Comparison of ENCODE assay signal across 22 cellular contexts in the genomic region with DNA sequence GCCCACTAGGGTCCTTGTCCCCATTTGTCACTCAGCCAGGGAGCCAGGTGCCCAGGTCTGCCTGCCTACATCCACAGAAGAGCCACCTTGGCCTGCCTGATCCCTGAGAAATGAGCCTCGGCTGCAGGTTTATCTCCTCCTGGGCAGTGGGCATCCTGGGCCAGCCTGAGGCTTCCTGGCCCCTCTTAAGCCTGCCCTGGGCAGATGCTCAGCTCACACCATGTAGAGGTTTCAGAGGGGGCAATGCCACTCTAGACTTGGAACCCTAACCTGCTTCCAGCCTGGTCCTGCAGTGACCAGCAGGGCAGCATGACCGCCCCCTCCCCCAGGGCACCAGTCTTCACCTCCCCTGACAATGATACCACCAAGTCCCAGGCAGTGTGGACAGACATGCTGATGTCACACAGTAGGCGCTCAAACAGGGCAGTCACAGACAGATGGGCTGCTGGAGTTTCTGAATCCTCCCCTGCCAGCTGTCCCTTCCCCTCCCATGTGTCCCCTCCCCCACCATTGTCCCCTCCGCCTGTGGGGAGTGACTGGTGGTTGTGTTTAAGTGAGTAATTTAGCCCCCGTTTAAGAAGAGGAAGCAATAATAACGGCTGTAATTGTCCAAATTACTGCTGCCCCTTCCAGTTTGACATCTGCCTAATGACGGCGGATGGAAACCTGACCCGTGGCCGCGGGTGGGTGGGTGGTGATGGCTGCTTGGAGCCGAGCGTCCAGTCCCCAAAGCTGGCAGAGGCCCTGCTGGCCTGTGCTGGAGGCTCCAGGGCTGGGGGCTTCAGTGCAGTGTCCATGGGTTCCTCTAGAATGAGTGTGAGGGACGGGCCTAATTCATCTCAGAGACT.
DNase-seq lines count a peak whose midpoint lies in the region; ATAC-seq, FAIRE-seq and TF ChIP-seq lines count a peak whose summit lies in the region.
"Had no signal": no experiment of that assay in that cellular context is flagged by ENCODE, and none has a peak within 500 bp of the region (broad histone marks: within the 10 kb centered on the region; RNA-seq: fewer than 3 reads in every experiment).

No MANE protein-coding gene starts in this region.

- H3K9me3 Mint-ChIP-seq in nephron progenitor cell: peaks cover 23% of the 10 kb centered on the region

- no peak overlapping the region for H3K27ac ChIP-seq in foreskin keratinocyte
- H3K27ac ChIP-seq: hepatocyte, PC-9, prostate gland had no signal

- peak; percentile 3 for DNase-seq in H54 (ENCODE audit: insufficient read length, low spot score)
- DNase-seq in NCI-H146 treated with DMSO at 0.1 percent for 48 hours (lab: John Stamatoyannopoulos, UW; ENCODE audit: unreplicated experiment): peak; percentile 84
- DNase-seq in NOMO-1 treated with dmso at 0.1 percent for 144 hours (lab: John Stamatoyannopoulos, UW; ENCODE audit: unreplicated experiment): peak; percentile 3
- DNase-seq in nephron progenitor cell: peak; percentile 47
- DNase-seq in GM10266 (ENCODE audit: extremely low spot score): no peak
- DNase-seq in foreskin keratinocyte: no peak
- DNase-seq in activated T-cell treated with anti-CD3 and anti-CD28 coated beads for 4 hours: no peak
- DNase-seq in AG08395 (ENCODE audit: low spot score): no peak
- DNase-seq: activated CD4-positive, alpha-beta T cell treated with anti-CD3 and anti-CD28 coated beads, Interleukin-2, amount 10 ng/mL, durations not matched to agents 7 days and 5 days; activated naive CD4-positive, alpha-beta T cell; anterior cingulate cortex; Caco-2; KG1; naive thymus-derived CD8-positive, alpha-beta T cell; NCI-H1048; NCI-H446 treated with DMSO at 0.1 percent for 48 hours; PC-9; stimulated activated CD8-positive, alpha-beta memory T cell treated with anti-CD3 and anti-CD28 coated beads, Interleukin-4, amount 100 ng/mL, for 48 hours had no signal

- no peak for ATAC-seq in foreskin keratinocyte
- ATAC-seq: naive thymus-derived CD8-positive, alpha-beta T cell had no signal

- H3K27me3 Mint-ChIP-seq in nephron progenitor cell (ENCODE audit: low read depth, poor library complexity): no peaks in the 10 kb centered on the region

- H3K27ac Mint-ChIP-seq in nephron progenitor cell: peak overlapping the region; percentile 68
- H3K27ac Mint-ChIP-seq: activated CD4-positive, alpha-beta T cell treated with anti-CD3 and anti-CD28 coated beads, Interleukin-2, amount 10 ng/mL, durations not matched to agents 7 days and 5 days; memory B cell; naive thymus-derived CD8-positive, alpha-beta T cell had no signal

- H3K4me1 Mint-ChIP-seq in nephron progenitor cell: peaks cover 33% of the 10 kb centered on the region
- H3K4me1 Mint-ChIP-seq: activated CD4-positive, alpha-beta T cell treated with anti-CD3 and anti-CD28 coated beads, Interleukin-2, amount 10 ng/mL, durations not matched to agents 7 days and 5 days; memory B cell; naive thymus-derived CD8-positive, alpha-beta T cell had no signal

- no peak for TF ChIP-seq CTCF in nephron progenitor cell (IDR thresholded peaks at IDR 0.05)
- no peak for TF ChIP-seq CTCF in GM10266 (IDR thresholded peaks at IDR 0.05; ENCODE audit: control insufficient read depth, insufficient read depth, low read depth, missing control alignments)
- TF ChIP-seq CTCF in foreskin keratinocyte (conservative IDR thresholded peaks at IDR 0.05): no peak

- TF ChIP-seq POLR2A in H54 (IDR thresholded peaks at IDR 0.05; ENCODE audit: low read depth, low read length): no peak

- H3K36me3 Mint-ChIP-seq in nephron progenitor cell (ENCODE audit: low read depth): no peaks in the 10 kb centered on the region

- H3K27me3 ChIP-seq in foreskin keratinocyte: peaks cover 7% of the 10 kb centered on the region
- H3K27me3 ChIP-seq: hepatocyte had no signal

- H3K4me1 ChIP-seq in foreskin keratinocyte: no peaks in the 10 kb centered on the region
- H3K4me1 ChIP-seq: Caco-2, prostate gland had no signal

- FAIRE-seq in H54 (lab: Jason Lieb, UNC): no peak
- FAIRE-seq: keratinocyte had no signal

- H3K4me3 Mint-ChIP-seq in nephron progenitor cell: no peak overlapping the region
- H3K4me3 Mint-ChIP-seq: activated CD4-positive, alpha-beta T cell treated with anti-CD3 and anti-CD28 coated beads, Interleukin-2, amount 10 ng/mL, durations not matched to agents 7 days and 5 days; memory B cell; naive thymus-derived CD8-positive, alpha-beta T cell had no signal

Comparison
In these comparisons a context has a peak if more than half of its experiments do, and no peak if none do; other contexts are left out.
1. DNase-seq: peak in H54 (single experiment), NCI-H146 treated with DMSO at 0.1 percent for 48 hours (single experiment), NOMO-1 treated with dmso at 0.1 percent for 144 hours (single experiment) and nephron progenitor cell (single experiment); none in GM10266 (single experiment), foreskin keratinocyte (0 of 2), activated T-cell treated with anti-CD3 and anti-CD28 coated beads for 4 hours (single experiment) and AG08395 (single experiment).